Comparison of ENCODE assay signal across 18 cellular contexts in the genomic region with DNA sequence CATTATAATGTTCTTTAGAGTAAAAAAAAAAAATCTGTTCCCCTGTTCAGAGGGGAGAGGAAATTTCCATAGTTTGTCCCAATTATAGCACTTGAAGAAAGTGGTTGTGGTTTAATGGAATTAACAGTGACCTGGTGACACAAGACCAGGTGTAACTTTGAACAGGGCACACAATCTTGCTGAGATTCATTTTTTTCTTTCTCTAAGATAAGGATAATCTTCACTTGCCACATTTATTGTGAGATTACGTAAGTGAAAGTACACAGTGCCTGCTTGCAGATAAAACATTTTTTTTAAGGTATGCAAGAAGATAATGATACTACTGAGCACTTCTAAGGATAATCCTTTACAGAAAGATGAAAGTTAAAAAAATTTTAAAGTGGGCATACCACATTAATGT.
"Had no signal": no experiment of that assay in that cellular context is flagged by ENCODE, and none has a peak within 500 bp of the region (broad histone marks: within the 10 kb centered on the region; RNA-seq: fewer than 3 reads in every experiment).

No MANE protein-coding gene starts in this region.

- H3K27ac Mint-ChIP-seq: natural killer cell; progenitor cell of endocrine pancreas; stimulated activated effector memory CD8-positive, alpha-beta T cell treated with anti-CD3 and anti-CD28 coated beads, Interleukin-12 subunit alpha, Interleukin-12 subunit beta, amount 100 ng/mL, for 72 hours; type B pancreatic cell had no signal

- H3K27me3 ChIP-seq: esophagus squamous epithelium, suprapubic skin, thyroid gland had no signal

- H3K27me3 Mint-ChIP-seq: progenitor cell of endocrine pancreas, type B pancreatic cell had no signal

- H3K4me1 ChIP-seq: esophagus squamous epithelium, suprapubic skin, thyroid gland had no signal

- H3K4me3 Mint-ChIP-seq: natural killer cell; neural crest cell; stimulated activated effector memory CD8-positive, alpha-beta T cell treated with anti-CD3 and anti-CD28 coated beads, Interleukin-12 subunit alpha, Interleukin-12 subunit beta, amount 100 ng/mL, for 72 hours; type B pancreatic cell had no signal

- H3K36me3 ChIP-seq: esophagus squamous epithelium, suprapubic skin, thyroid gland had no signal

- H3K4me1 Mint-ChIP-seq: natural killer cell; neural crest cell; stimulated activated effector memory CD8-positive, alpha-beta T cell treated with anti-CD3 and anti-CD28 coated beads, Interleukin-12 subunit alpha, Interleukin-12 subunit beta, amount 100 ng/mL, for 72 hours had no signal

- H3K9me3 Mint-ChIP-seq: natural killer cell; neural crest cell; stimulated activated effector memory CD8-positive, alpha-beta T cell treated with anti-CD3 and anti-CD28 coated beads, Interleukin-12 subunit alpha, Interleukin-12 subunit beta, amount 100 ng/mL, for 72 hours; type B pancreatic cell had no signal

- DNase-seq: effector memory CD4-positive, alpha-beta T cell; esophagus squamous epithelium; foreskin melanocyte; head of caudate nucleus; hippocampal formation; kidney glomerular epithelial cell; mammary epithelial cell; natural killer cell; right cardiac atrium; stimulated activated CD4-positive, alpha-beta T cell treated with anti-CD3 and anti-CD28 coated beads, Interleukin-4, amount 100 ng/mL, for 1 hour; stimulated activated CD8-positive, alpha-beta memory T cell treated with anti-CD3 and anti-CD28 coated beads, Interleukin-4, amount 100 ng/mL, for 48 hours; stimulated activated naive CD8-positive, alpha-beta T cell treated with anti-CD3 and anti-CD28 coated beads, Interleukin-15, Interleukin-2, amounts not matched to agents 100 U/mL and 50 U/mL, for 24 hours; thyroid gland had no signal

- H3K9me3 ChIP-seq: esophagus squamous epithelium, suprapubic skin, thyroid gland had no signal

- H3K36me3 Mint-ChIP-seq: natural killer cell; stimulated activated effector memory CD8-positive, alpha-beta T cell treated with anti-CD3 and anti-CD28 coated beads, Interleukin-12 subunit alpha, Interleukin-12 subunit beta, amount 100 ng/mL, for 72 hours; type B pancreatic cell had no signal

- H3K4me3 ChIP-seq: esophagus squamous epithelium, suprapubic skin, thyroid gland had no signal
